ENCODE assay signal across 9 cellular contexts in the genomic region with DNA sequence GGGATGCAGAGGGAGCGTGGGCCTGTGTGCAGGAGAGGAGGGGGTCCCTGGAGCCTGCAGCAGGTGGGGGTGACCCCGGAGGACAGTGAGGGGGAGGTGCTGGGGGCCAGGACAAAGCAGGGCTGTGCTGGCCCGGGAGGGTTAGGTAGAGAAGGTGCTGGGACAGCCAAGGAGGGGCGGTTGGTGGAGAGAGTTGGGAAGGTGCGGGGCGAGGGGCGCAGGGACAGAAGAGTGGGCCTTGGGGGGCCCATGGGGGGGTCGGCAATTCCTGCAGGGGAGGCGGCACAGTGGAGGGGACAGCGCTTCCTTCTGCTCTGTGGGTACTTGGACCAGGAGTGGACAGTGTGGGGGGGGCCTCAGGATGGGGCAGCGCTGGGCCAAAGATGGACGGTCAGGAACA. TPM values are rescaled to one million over a fixed set of nuclear protein-coding genes. Genes with fewer than 3 reads are reported as not detected.
"Had no signal": no experiment of that assay in that cellular context is flagged by ENCODE, and none has a peak within 500 bp of the region (broad histone marks: within the 10 kb centered on the region; RNA-seq: fewer than 3 reads in every experiment).

No MANE protein-coding gene starts in this region.

- H3K4me3 Mint-ChIP-seq: GM23338, H9, HFFc6, IgD-negative memory B cell had no signal

- H3K27ac ChIP-seq: HL-60 had no signal

- H3K4me1 Mint-ChIP-seq: GM23338 had no signal

- H3K27me3 Mint-ChIP-seq: IgD-negative memory B cell had no signal

- ATAC-seq: GM23338, HepG2 had no signal

- H3K9me3 Mint-ChIP-seq: GM23338, H9, HFFc6, IgD-negative memory B cell had no signal

- H3K36me3 Mint-ChIP-seq: IgD-negative memory B cell had no signal

- H3K27ac Mint-ChIP-seq: GM23338, H9, HFFc6 had no signal

- DNase-seq: H9, HCEC 1CT, HFFc6 had no signal

- H3K4me3 ChIP-seq: GM23338 had no signal

RNA-seq across cellular contexts. Expression of gene DOK7, which starts 36.6 kb away (rescaled TPM):
- total RNA-seq: H1, HFFc6, HT1080 had no signal

RNA-seq across cellular contexts. Expression of gene HGFAC, which starts 57.9 kb away (rescaled TPM):
- total RNA-seq: HT1080 had no signal
